In genomic region chr2:159516241-159516758, GRCh38 we compare ENCODE assay signal across 8 cellular contexts.
DNase-seq lines count a peak whose midpoint lies in the region; ATAC-seq and TF ChIP-seq lines count a peak whose summit lies in the region.

No MANE protein-coding gene starts in this region.

- peaks cover 3% of the 10 kb centered on the region for H3K36me3 Mint-ChIP-seq in memory B cell
- H3K36me3 Mint-ChIP-seq in type B pancreatic cell = no peaks in the 10 kb centered on the region

- H3K27ac ChIP-seq in dorsolateral prefrontal cortex = peak overlapping the region in 55 of 59 donors; percentile 10 to 87 (median 63)

- H3K4me3 ChIP-seq in dorsolateral prefrontal cortex = peak overlapping the region; percentile 20 to 69 (median 48)

- TF ChIP-seq CTCF in LNCAP (IDR thresholded peaks at IDR 0.05) (peak; percentile 17; the same call in 1 of the 2 replicates), dorsolateral prefrontal cortex (IDR thresholded peaks at IDR 0.05 in 54 of 56, conservative IDR thresholded peaks at IDR 0.05 in 2 of 56; ENCODE audit: low read depth in 1 of 56, partially characterized antibody in 56 of 56) (peak in 7 of 56 donors; percentile 8 to 20 (median 14)), type B pancreatic cell (conservative IDR thresholded peaks at IDR 0.05) (no peak)

- intact Hi-C loops in Right ventricle myocardium inferior (cut with DNase I) (no loop called here), cardiac septum (cut with DNase I) (loop anchor here (5.0 kb wide), 1 partner anchor 101 kb away; the partner anchor contains the start of gene BAZ2B), dorsolateral prefrontal cortex (cut with DNase I) (no loop called here)

- H3K4me1 Mint-ChIP-seq in memory B cell (peaks cover 16% of the 10 kb centered on the region), type B pancreatic cell (ENCODE audit: unreplicated experiment) (peaks cover 29% of the 10 kb centered on the region)

- no peaks in the 10 kb centered on the region for H3K27me3 ChIP-seq in dorsolateral prefrontal cortex

- H3K9me3 Mint-ChIP-seq in memory B cell (no peaks in the 10 kb centered on the region), type B pancreatic cell (peaks cover 6% of the 10 kb centered on the region)

- no peak for DNase-seq in Right ventricle myocardium inferior (ENCODE audit: missing footprints)
- no peak for DNase-seq in cardiac septum (ENCODE audit: low spot score)
- DNase-seq in HCEC 1CT = peak; percentile 51
- DNase-seq in dorsolateral prefrontal cortex = peak in 1 of 10 donors; percentile 11
- DNase-seq in memory B cell (ENCODE audit: low spot score in 2 of 2) = peak in 1 of 2 donors; percentile 45
- DNase-seq in type B pancreatic cell (ENCODE audit: extremely low spot score, unreplicated experiment) = no peak

- H3K27me3 Mint-ChIP-seq in memory B cell (no peaks in the 10 kb centered on the region), type B pancreatic cell (no peaks in the 10 kb centered on the region)

- peak overlapping the region; percentile 95 for H3K27ac Mint-ChIP-seq in memory B cell
- peak overlapping the region; percentile 91 for H3K27ac Mint-ChIP-seq in type B pancreatic cell

- ATAC-seq in Right ventricle myocardium inferior (peak; percentile 71), memory B cell (ENCODE audit: low read depth) (peak; percentile 97)

- TF ChIP-seq POLR2A in Raji (IDR thresholded peaks at IDR 0.05; ENCODE audit: insufficient read depth, low read depth, low read length) = peak; percentile 59

- H3K4me3 Mint-ChIP-seq in memory B cell = peak overlapping the region; percentile 79
- H3K4me3 Mint-ChIP-seq in type B pancreatic cell = peak overlapping the region; percentile 85
